Comparison of ENCODE assay signal across 1 cellular context in genomic region chr11:208177-208916, GRCh38.
TF ChIP-seq lines count a peak whose summit lies in the region.

No MANE protein-coding gene starts in this region.

TF ChIP-seq in K562, 482 proteins besides CTCF, POLR2A, EP300 and RAD21 (continued from another document and continues in another):
- TF ChIP-seq CTBP1 (IDR thresholded peaks at IDR 0.05; ENCODE audit: borderline replicate concordance) (peak; percentile 63; the same call in 1 of the 2 replicates), FOXA1 (IDR thresholded peaks at IDR 0.05; ENCODE audit: borderline replicate concordance) (no peak), E2F8 (IDR thresholded peaks at IDR 0.05; ENCODE audit: low read depth, partially characterized antibody) (no peak), BDP1 (IDR thresholded peaks at IDR 0.05; ENCODE audit: insufficient read depth, insufficient read length) (no peak), HSF4 (CRISPR knock-in tag; IDR thresholded peaks at IDR 0.05; ENCODE audit: borderline replicate concordance) (no peak), HCFC1 (IDR thresholded peaks at IDR 0.05; ENCODE audit: low read depth, low read length) (peak; percentile 62), NR2F6 (CRISPR knock-in tag; IDR thresholded peaks at IDR 0.05) (no peak), HOMEZ (CRISPR knock-in tag; IDR thresholded peaks at IDR 0.05) (no peak), FOXA3 (CRISPR knock-in tag; conservative IDR thresholded peaks at IDR 0.05 in 1 of 2, IDR thresholded peaks at IDR 0.05 in 1 of 2) (no peak), ZBTB1 (CRISPR knock-in tag; IDR thresholded peaks at IDR 0.05; ENCODE audit: borderline replicate concordance, low read depth) (peak; percentile 57; the same call in 1 of the 2 replicates), JUNB (CRISPR knock-in tag; conservative IDR thresholded peaks at IDR 0.05) (no peak), E4F1 (CRISPR knock-in tag; IDR thresholded peaks at IDR 0.05; ENCODE audit: borderline replicate concordance) (0 out of 2 replicates have a peak, but pooled peaks have one; percentile 14), ZFP36 (IDR thresholded peaks at IDR 0.05; ENCODE audit: low read depth, low read length, partially characterized antibody) (no peak), HMG20A (CRISPR knock-in tag; conservative IDR thresholded peaks at IDR 0.05) (no peak), FOSL1 (tag; conservative IDR thresholded peaks at IDR 0.05) (no peak), PRPF4 (IDR thresholded peaks at IDR 0.05; ENCODE audit: insufficient read depth, low read depth, low read length, poor library complexity, severe bottlenecking) (no peak), VEZF1 (CRISPR knock-in tag; IDR thresholded peaks at IDR 0.05) (peak; percentile 93), ZSCAN29 (IDR thresholded peaks at IDR 0.05) (no peak), KDM5B (IDR thresholded peaks at IDR 0.05; ENCODE audit: insufficient replicate concordance, low read depth, low read length) (peak; percentile 67), FOS (IDR thresholded peaks at IDR 0.05; ENCODE audit: extremely low read depth, insufficient read length) (no peak), E2F1 (CRISPR knock-in tag; IDR thresholded peaks at IDR 0.05) (no peak), PML (IDR thresholded peaks at IDR 0.05; ENCODE audit: low read length) (peak; percentile 58; the same call in 1 of the 2 replicates), FOXP1 (CRISPR knock-in tag; IDR thresholded peaks at IDR 0.05) (no peak; the same call in 1 of the 2 replicates), ZNF224 (CRISPR knock-in tag; IDR thresholded peaks at IDR 0.05) (no peak), CHAMP1 (IDR thresholded peaks at IDR 0.05) (no peak), POLR2AphosphoS2 (IDR thresholded peaks at IDR 0.05; ENCODE audit: low read length) (peak; percentile 84; the same call in 1 of the 2 replicates), TRIM24 (IDR thresholded peaks at IDR 0.05) (no peak), ZNF263 (CRISPR knock-in tag; IDR thresholded peaks at IDR 0.05; ENCODE audit: borderline replicate concordance) (no peak), ZNF133 (CRISPR knock-in tag; IDR thresholded peaks at IDR 0.05) (no peak), NCOR1 (IDR thresholded peaks at IDR 0.05) (peak; percentile 42), ZNF121 (CRISPR knock-in tag; conservative IDR thresholded peaks at IDR 0.05) (no peak), ZNF318 (IDR thresholded peaks at IDR 0.05; ENCODE audit: borderline replicate concordance in 1 of 2, low read depth in 1 of 2) (no peak), RB1 (IDR thresholded peaks at IDR 0.05; ENCODE audit: low read depth) (peak; percentile 90), SMC3 (conservative IDR thresholded peaks at IDR 0.05; ENCODE audit: insufficient read depth, low read depth, low read length) (no peak), CBX8 (IDR thresholded peaks at IDR 0.05; ENCODE audit: borderline replicate concordance, extremely low read depth, low read depth, low read length, poor library complexity, severe bottlenecking) (no peak), MTA3 (IDR thresholded peaks at IDR 0.05; ENCODE audit: borderline replicate concordance) (peak; percentile 92), ZNF384 (IDR thresholded peaks at IDR 0.05; ENCODE audit: low read depth, low read length) (no peak), KAT2B (IDR thresholded peaks at IDR 0.05; ENCODE audit: low read depth, low read length) (no peak), POLR2AphosphoS5 (IDR thresholded peaks at IDR 0.05; ENCODE audit: control insufficient read depth, insufficient read depth, low read depth, low read length) (peak; percentile 67), NR3C1 (CRISPR knock-in tag; IDR thresholded peaks at IDR 0.05) (no peak), ZC3H11A (IDR thresholded peaks at IDR 0.05; ENCODE audit: low read depth, low read length) (no peak), DLX4 (CRISPR knock-in tag; IDR thresholded peaks at IDR 0.05) (no peak), PHF20 (IDR thresholded peaks at IDR 0.05; ENCODE audit: partially characterized antibody) (peak; percentile 28), ZNF324 (CRISPR knock-in tag; IDR thresholded peaks at IDR 0.05) (no peak)
